16 cellular contexts compared by ENCODE assay signal in genomic region chr4:147591048-147591577, GRCh38.
"Had no signal": no experiment of that assay in that cellular context is flagged by ENCODE, and none has a peak within 500 bp of the region (broad histone marks: within the 10 kb centered on the region; RNA-seq: fewer than 3 reads in every experiment).

No MANE protein-coding gene starts in this region.

- H3K9me3 ChIP-seq: gastrocnemius medialis, pancreas, sigmoid colon, tibial artery, vagina had no signal

- H3K36me3 ChIP-seq: gastrocnemius medialis, pancreas, sigmoid colon, tibial artery, vagina, WERI-Rb-1 had no signal

- DNase-seq: activated CD4-positive, alpha-beta memory T cell treated with anti-CD3 and anti-CD28 coated beads for 36 hours; activated naive CD4-positive, alpha-beta T cell treated with anti-CD3 and anti-CD28 coated beads, Interleukin-2, amount 10 ng/mL, durations not matched to agents 7 days and 5 days; cerebellar nuclear complex; effector memory CD4-positive, alpha-beta T cell; gastrocnemius medialis; naive B cell; sigmoid colon; stimulated activated CD4-positive, alpha-beta T cell treated with anti-CD3 and anti-CD28 coated beads, Interleukin-2, amount 100 ng/mL, for 48 hours; stimulated activated naive B cell treated with anti-CD40 and anti-IgM and Interleukin-4, amounts not matched to agents 10 μg/mL and 1 μg/mL and 100 μg/mL, for 72 hours; tibial artery; WERI-Rb-1 had no signal

- ATAC-seq: activated CD8-positive, alpha-beta memory T cell treated with anti-CD3 and anti-CD28 coated beads, Interleukin-2, amount 10 ng/mL, durations not matched to agents 7 days and 5 days; gastrocnemius medialis; stimulated activated naive B cell treated with anti-CD40 and anti-IgM and Interleukin-4, amounts not matched to agents 10 μg/mL and 1 μg/mL and 100 μg/mL, for 72 hours; T-cell had no signal

- H3K4me3 ChIP-seq: gastrocnemius medialis, lung, pancreas, sigmoid colon, tibial artery, vagina had no signal

- H3K27ac ChIP-seq: gastrocnemius medialis, pancreas, sigmoid colon, tibial artery, vagina, WERI-Rb-1 had no signal

- FAIRE-seq: pancreas had no signal

- H3K27me3 ChIP-seq: gastrocnemius medialis, pancreas, sigmoid colon, tibial artery, vagina had no signal

- H3K4me1 ChIP-seq: gastrocnemius medialis, pancreas, vagina had no signal
